In genomic region chr2:106065268-106065982, GRCh38 we compare ENCODE assay signal across 9 cellular contexts.
DNase-seq lines count a peak whose midpoint lies in the region; ATAC-seq and TF ChIP-seq lines count a peak whose summit lies in the region.
"Had no signal": no experiment of that assay in that cellular context is flagged by ENCODE, and none has a peak within 500 bp of the region (broad histone marks: within the 10 kb centered on the region; RNA-seq: fewer than 3 reads in every experiment).

No MANE protein-coding gene starts in this region.

- peaks cover 6% of the 10 kb centered on the region for H3K4me1 ChIP-seq in ovary (ENCODE audit: insufficient read depth)

- TF ChIP-seq CTCF in CD4-positive, alpha-beta T cell (IDR thresholded peaks at IDR 0.05), result no peak
- no peak for TF ChIP-seq CTCF in ovary (IDR thresholded peaks at IDR 0.05)

- peak overlapping the region; percentile 62 for H3K27ac Mint-ChIP-seq in CD4-positive, alpha-beta T cell
- no peak overlapping the region for H3K27ac Mint-ChIP-seq in activated T-helper 17 cell treated with anti-CD3 and anti-CD28 coated beads, Interleukin-2, amount 50 U/mL, for 72 hours

- intact Hi-C loops in CD4-positive, alpha-beta T cell (cut with DNase I, micrococcal nuclease), result no loop called here
- intact Hi-C loops in left cardiac atrium (cut with DNase I), result no loop called here
- intact Hi-C loops in ovary (cut with DNase I), result no loop called here

- no peak for TF ChIP-seq POLR2A in ovary (IDR thresholded peaks at IDR 0.05)

- peak overlapping the region; percentile 87 for H3K4me3 Mint-ChIP-seq in CD4-positive, alpha-beta T cell
- peak overlapping the region; percentile 66 for H3K4me3 Mint-ChIP-seq in activated T-helper 17 cell treated with anti-CD3 and anti-CD28 coated beads, Interleukin-2, amount 50 U/mL, for 72 hours

- CTCF ChIA-PET in CD4-positive, alpha-beta T cell (lab: Charles Lee), result interaction anchor here (1.5 kb wide), 1 partner anchor 19 kb away, joined by 6 read pairs; no protein-coding TSS in a partner anchor

- WGBS in ovary, 3 donors, result 6 to 9% (median 8%) methylated on average over 49 to 68 of the region's 68 CpGs

- no peaks in the 10 kb centered on the region for H3K9me3 ChIP-seq in CD4-positive, alpha-beta T cell (ENCODE audit: control insufficient read depth, low read length)
- H3K9me3 ChIP-seq in ovary, result no peaks in the 10 kb centered on the region

- no peaks in the 10 kb centered on the region for H3K36me3 ChIP-seq in ovary

- DNase-seq in CD4-positive, alpha-beta T cell, result peak in 5 of 10 experiments; percentile 18 to 31 (median 27)
- peak; percentile 41 for DNase-seq in left cardiac atrium
- DNase-seq in ovary, result peak in 4 of 5 donors; percentile 19 to 61 (median 43)
- no peak for DNase-seq in NCI-H146 treated with DMSO at 0.1 percent for 48 hours (lab: John Stamatoyannopoulos, UW; ENCODE audit: unreplicated experiment)
- no peak for DNase-seq in RPMI8226
- no peak for DNase-seq in NCI-H2196 treated with DMSO at 0.1 percent for 48 hours (lab: John Stamatoyannopoulos, UW; ENCODE audit: unreplicated experiment)
- DNase-seq: DND-41 had no signal

- H3K27me3 Mint-ChIP-seq in CD4-positive, alpha-beta T cell, result peaks cover 14% of the 10 kb centered on the region
- H3K27me3 Mint-ChIP-seq in activated T-helper 17 cell treated with anti-CD3 and anti-CD28 coated beads, Interleukin-2, amount 50 U/mL, for 72 hours, result peaks cover 3% of the 10 kb centered on the region

- no peaks in the 10 kb centered on the region for H3K36me3 Mint-ChIP-seq in CD4-positive, alpha-beta T cell (ENCODE audit: low read depth)
- no peaks in the 10 kb centered on the region for H3K36me3 Mint-ChIP-seq in activated T-helper 17 cell treated with anti-CD3 and anti-CD28 coated beads, Interleukin-2, amount 50 U/mL, for 72 hours (ENCODE audit: low read depth)

- POLR2A ChIA-PET in CD4-positive, alpha-beta T cell (lab: Charles Lee), result interaction anchor here (1.3 kb wide), 1 partner anchor 13 kb away, joined by 6 read pairs; no protein-coding TSS in a partner anchor

- H3K27me3 ChIP-seq in CD4-positive, alpha-beta T cell (ENCODE audit: control insufficient read depth, insufficient read depth, low read length), result peaks cover 8% of the 10 kb centered on the region
- H3K27me3 ChIP-seq in ovary, result no peaks in the 10 kb centered on the region

- peak overlapping the region; percentile 34 for H3K4me3 ChIP-seq in ovary

- no peaks in the 10 kb centered on the region for H3K9me3 Mint-ChIP-seq in CD4-positive, alpha-beta T cell
- no peaks in the 10 kb centered on the region for H3K9me3 Mint-ChIP-seq in activated T-helper 17 cell treated with anti-CD3 and anti-CD28 coated beads, Interleukin-2, amount 50 U/mL, for 72 hours

- ATAC-seq in CD4-positive, alpha-beta T cell (ENCODE audit: poor library complexity), result peak; percentile 68
- peak; percentile 66 for ATAC-seq in activated T-helper 17 cell treated with anti-CD3 and anti-CD28 coated beads, Interleukin-2, amount 50 U/mL, for 72 hours (replicated peaks)
- ATAC-seq in left cardiac atrium (peak; percentile 80 to 84), GM19351 (IDR thresholded peaks at IDR 0.05; ENCODE audit: unreplicated experiment) (no peak)

- peaks cover 49% of the 10 kb centered on the region for H3K4me1 Mint-ChIP-seq in CD4-positive, alpha-beta T cell (ENCODE audit: low read depth)
- H3K4me1 Mint-ChIP-seq in activated T-helper 17 cell treated with anti-CD3 and anti-CD28 coated beads, Interleukin-2, amount 50 U/mL, for 72 hours, result peaks cover 5% of the 10 kb centered on the region

- H3K27ac ChIP-seq in CD4-positive, alpha-beta T cell (ENCODE audit: low read depth, low read length), result no peak overlapping the region
- no peak overlapping the region for H3K27ac ChIP-seq in ovary

- TF ChIP-seq EP300 in ovary (IDR thresholded peaks at IDR 0.05), result no peak

Comparison
In these comparisons a context has a peak if more than half of its experiments do, and no peak if none do; other contexts are left out.
1. DNase-seq: peak in left cardiac atrium (single experiment) and ovary (4 of 5); none in NCI-H146 treated with DMSO at 0.1 percent for 48 hours (single experiment), RPMI8226 (single experiment) and NCI-H2196 treated with DMSO at 0.1 percent for 48 hours (single experiment).